10 cellular contexts compared by ENCODE assay signal in the genomic region with DNA sequence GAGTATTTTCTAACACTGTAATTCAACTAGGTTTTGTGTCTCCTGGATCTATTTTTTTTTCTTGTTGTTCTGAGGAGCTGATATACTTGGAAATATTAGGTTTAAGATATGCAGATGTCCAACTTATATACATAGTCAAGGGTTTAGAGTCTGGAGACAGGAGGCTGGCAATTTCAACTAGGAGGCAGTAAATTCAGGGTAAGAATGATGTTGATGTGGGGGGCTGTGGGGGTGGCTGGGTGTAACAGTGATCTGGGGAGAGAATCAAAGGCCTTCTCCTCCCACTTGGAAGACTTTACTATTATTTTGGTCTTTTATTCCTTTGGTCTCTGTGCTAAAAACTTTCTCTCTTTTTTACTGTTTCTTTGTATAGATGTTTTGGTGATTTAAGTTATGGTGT.
DNase-seq lines count a peak whose midpoint lies in the region; ATAC-seq, FAIRE-seq and TF ChIP-seq lines count a peak whose summit lies in the region.
"Had no signal": no experiment of that assay in that cellular context is flagged by ENCODE, and none has a peak within 500 bp of the region (broad histone marks: within the 10 kb centered on the region; RNA-seq: fewer than 3 reads in every experiment).

No MANE protein-coding gene starts in this region.

- H3K27me3 Mint-ChIP-seq in MCF 10A (ENCODE audit: insufficient read depth, unreplicated experiment), result no peaks in the 10 kb centered on the region

- no peaks in the 10 kb centered on the region for H3K9me3 Mint-ChIP-seq in MCF 10A (ENCODE audit: unreplicated experiment)

- CTCF ChIA-PET in MCF 10A (lab: Yijun Ruan, JAX), result interaction anchor here (0.6 to 2.1 kb wide), 4 partner anchors 22 to 108 kb away, joined by 3 to 5 read pairs (median 4); no protein-coding TSS in a partner anchor

- peak overlapping the region; percentile 65 for H3K27ac Mint-ChIP-seq in MCF 10A (ENCODE audit: low read depth, unreplicated experiment)

- no peak for ATAC-seq in HG02840 (IDR thresholded peaks at IDR 0.05; ENCODE audit: low FRiP score, unreplicated experiment)

- no peaks in the 10 kb centered on the region for H3K36me3 ChIP-seq in mesodermal cell (ENCODE audit: control insufficient read depth, insufficient read depth, low read length)

- BruUV-seq in MCF 10A (replicated peaks; lab: Mats Ljungman, UMichigan), result no TSS peak

- peak overlapping the region; percentile 57 for H3K4me3 Mint-ChIP-seq in MCF 10A (ENCODE audit: unreplicated experiment)

- no peak overlapping the region for H3K4me3 ChIP-seq in mesodermal cell (ENCODE audit: extremely low read depth, insufficient read depth, low read length, poor library complexity, severe bottlenecking)

- no peaks in the 10 kb centered on the region for H3K36me3 Mint-ChIP-seq in MCF 10A (ENCODE audit: insufficient read depth, unreplicated experiment)

- peak; percentile 42 for DNase-seq in DMS 273 (lab: John Stamatoyannopoulos, UW; ENCODE audit: unreplicated experiment)
- DNase-seq in DMS 273 treated with DMSO at 0.1 percent for 48 hours (lab: John Stamatoyannopoulos, UW), result no peak
- DNase-seq in MCF 10A (ENCODE audit: unreplicated experiment), result no peak
- DNase-seq in substantia nigra (lab: John Stamatoyannopoulos, UW), result no peak
- DNase-seq in effector CD4-positive, alpha-beta T cell, result no peak
- no peak for DNase-seq in D721Med (ENCODE audit: insufficient read length, low spot score)
- DNase-seq: 8988T; activated naive CD4-positive, alpha-beta T cell treated with anti-CD3 and anti-CD28 coated beads, Interleukin-2, amount 50 U/mL, for 16 hours had no signal

- peaks cover 21% of the 10 kb centered on the region for H3K4me1 Mint-ChIP-seq in MCF 10A (ENCODE audit: insufficient read depth, unreplicated experiment)

- H3K9me3 ChIP-seq in mesodermal cell (ENCODE audit: control insufficient read depth, low read length), result no peaks in the 10 kb centered on the region

- peaks cover 13% of the 10 kb centered on the region for H3K4me1 ChIP-seq in mesodermal cell (ENCODE audit: control insufficient read depth, insufficient read depth, low read length, poor library complexity, severe bottlenecking)

- POLR2A ChIA-PET in MCF 10A (lab: Yijun Ruan, JAX), result interaction anchor here (1.0 to 1.3 kb wide), 3 partner anchors 22 to 176 kb away, joined by 5 read pairs; partner anchors contain the start of gene ABCA5

- intact Hi-C loops in MCF 10A (cut with micrococcal nuclease), result no loop called here

- FAIRE-seq in D721Med (lab: Jason Lieb, UNC), result no peak

- TF ChIP-seq CTCF in MCF 10A (IDR thresholded peaks at IDR 0.05; ENCODE audit: unreplicated experiment) (no peak), D721Med (IDR thresholded peaks at IDR 0.05; ENCODE audit: insufficient read depth, missing control alignments) (no peak)

- H3K27ac ChIP-seq in mesodermal cell (ENCODE audit: low read depth, low read length, severe bottlenecking) (peak overlapping the region; percentile 33), substantia nigra (ENCODE audit: low read depth, low read length, poor library complexity, severe bottlenecking) (peak overlapping the region; percentile 32)
